Comparison of ENCODE assay signal across 19 cellular contexts in genomic region chr11:8624698-8625097, GRCh38. TPM values are rescaled to one million over a fixed set of nuclear protein-coding genes. Genes with fewer than 3 reads are reported as not detected.
"Had no signal": no experiment of that assay in that cellular context is flagged by ENCODE, and none has a peak within 500 bp of the region (broad histone marks: within the 10 kb centered on the region; RNA-seq: fewer than 3 reads in every experiment).

No MANE protein-coding gene starts in this region.

- H3K9me3 ChIP-seq: MG63 had no signal

- H3K27me3 ChIP-seq: MG63 had no signal

- ATAC-seq: activated T-helper 17 cell treated with anti-CD3 and anti-CD28 coated beads, Interleukin-2, amount 50 U/mL, for 72 hours; PC-3; T-helper 17 cell had no signal

- H3K4me3 ChIP-seq: MG63 had no signal

- DNase-seq: activated CD4-positive, alpha-beta memory T cell treated with anti-CD3 and anti-CD28 coated beads, Interleukin-2, amount 10 ng/mL, durations not matched to agents 7 days and 5 days; activated CD4-positive, alpha-beta T cell treated with anti-CD3 and anti-CD28 coated beads, Interleukin-2, amount 10 ng/mL, durations not matched to agents 7 days and 5 days; activated CD4-positive, CD25-positive, alpha-beta regulatory T cell; activated gamma-delta T cell; activated naive CD4-positive, alpha-beta T cell treated with anti-CD3 and anti-CD28 coated beads for 36 hours; activated T-cell treated with anti-CD3 and anti-CD28 coated beads for 4 hours; activated T-cell treated with anti-CD3 and anti-CD28 coated beads, Interleukin-2, amount 50 U/mL, for 48 hours; MG63; NCI-H1092 treated with DMSO at 0.1 percent for 48 hours; NCI-H1436; NCI-H1694 treated with DMSO at 0.1 percent for 48 hours; NCI-H2081; NCI-H446; NCI-H524; PC-3; SIG-M5; T-helper 17 cell; T1000 had no signal

RNA-seq across cellular contexts. Expression of gene STK33, which starts 30.7 kb away (rescaled TPM):
- total RNA-seq: PC-3 had no signal
